In genomic region chr5:44536650-44537260, GRCh38 we compare ENCODE assay signal across 9 cellular contexts.
DNase-seq lines count a peak whose midpoint lies in the region; ATAC-seq, FAIRE-seq and TF ChIP-seq lines count a peak whose summit lies in the region.
"Had no signal": no experiment of that assay in that cellular context is flagged by ENCODE, and none has a peak within 500 bp of the region (broad histone marks: within the 10 kb centered on the region; RNA-seq: fewer than 3 reads in every experiment).

No MANE protein-coding gene starts in this region.

- peak in 3 of 4 donors; percentile 57 to 64 (median 63) for ATAC-seq in pancreas

- H3K27ac Mint-ChIP-seq in H9: no peak overlapping the region

- H3K18ac ChIP-seq in H9 (ENCODE audit: insufficient read length, low read depth, low read length): no peak overlapping the region

- H3K56ac ChIP-seq in H9 (ENCODE audit: insufficient read length, low read depth, low read length): no peak overlapping the region

- H3K79me1 ChIP-seq in H9 (ENCODE audit: insufficient read depth, low read depth, low read length, poor library complexity, severe bottlenecking): no peaks in the 10 kb centered on the region

- no peak overlapping the region for H3K4me3 Mint-ChIP-seq in H9

- H2AFZ ChIP-seq in H9 (ENCODE audit: low read length): no peak overlapping the region

- intact Hi-C loops in pancreas (cut with DNase I): no loop called here

- H3K36me3 Mint-ChIP-seq in H9 (ENCODE audit: insufficient read depth in 1 of 3, low read depth in 3 of 3): no peaks in the 10 kb centered on the region

- no peak for FAIRE-seq in pancreas (lab: Jason Lieb, UNC)

- no peak overlapping the region for H3K4me2 ChIP-seq in H9 (ENCODE audit: insufficient read depth, insufficient read length, low read length)
- H3K4me2 ChIP-seq: BLaER1 treated with 17β-estradiol and CSF1 and Interleukin-3, amounts not matched to agents 10 nM and 100 nM had no signal

- H3K9ac ChIP-seq in H9 (ENCODE audit: extremely low read depth, insufficient read length, low read length): no peak overlapping the region
- no peak overlapping the region for H3K9ac ChIP-seq in NT2/D1 (ENCODE audit: insufficient read length, low read depth)
- H3K9ac ChIP-seq: BLaER1 treated with 17β-estradiol and CSF1 and Interleukin-3, amounts not matched to agents 10 nM and 100 nM had no signal

- no peaks in the 10 kb centered on the region for H3K4me1 Mint-ChIP-seq in H9

- H3K4ac ChIP-seq in H9 (ENCODE audit: low read depth, low read length): no peak overlapping the region

- H3K4me1 ChIP-seq in H9 (ENCODE audit: insufficient read depth, low read length) (no peaks in the 10 kb centered on the region), NT2/D1 (ENCODE audit: insufficient read depth, insufficient read length) (no peaks in the 10 kb centered on the region), pancreas (no peaks in the 10 kb centered on the region)
- H3K4me1 ChIP-seq: BLaER1 treated with 17β-estradiol and CSF1 and Interleukin-3, amounts not matched to agents 10 nM and 100 nM had no signal

- H4K20me1 ChIP-seq in H9 (ENCODE audit: control insufficient read depth, insufficient read depth, insufficient read length): no peaks in the 10 kb centered on the region
- H4K20me1 ChIP-seq: BLaER1 treated with 17β-estradiol and CSF1 and Interleukin-3, amounts not matched to agents 10 nM and 100 nM had no signal

- no peak overlapping the region for H4K5ac ChIP-seq in H9 (ENCODE audit: insufficient read length, low read depth, low read length)

- no peaks in the 10 kb centered on the region for H3K9me3 Mint-ChIP-seq in H9

- H3K36me3 ChIP-seq in NT2/D1 (ENCODE audit: insufficient read depth, insufficient read length, low read length) (no peaks in the 10 kb centered on the region), pancreas (no peaks in the 10 kb centered on the region)
- H3K36me3 ChIP-seq: BLaER1 treated with 17β-estradiol and CSF1 and Interleukin-3, amounts not matched to agents 10 nM and 100 nM had no signal

- WGBS in H9 (ENCODE audit: extremely low coverage, insufficient read length, low lambda C conversion rate): no CpG with 5 or more reads among the region's 3 CpGs
- WGBS in pancreas, 2 donors: 44 to 51% methylated on average over 3 of the region's 3 CpGs

- no peak overlapping the region for H4K91ac ChIP-seq in H9 (ENCODE audit: insufficient read length, low read depth, low read length)

- H3K14ac ChIP-seq in H9 (ENCODE audit: insufficient read depth, low read length): no peak overlapping the region

- H2AK5ac ChIP-seq in H9 (ENCODE audit: insufficient read length, low read length): no peak overlapping the region

- no peak overlapping the region for H3T11ph ChIP-seq in H9 (ENCODE audit: low read length)

- no peak overlapping the region for H2BK120ac ChIP-seq in H9 (ENCODE audit: low read depth, low read length, poor library complexity, severe bottlenecking)

- no peaks in the 10 kb centered on the region for H3K79me2 ChIP-seq in H9 (ENCODE audit: insufficient read depth, low read length)

- H3K27ac ChIP-seq in H9 (ENCODE audit: insufficient read length, low read depth, low read length) (no peak overlapping the region), pancreas (no peak overlapping the region)
- H3K27ac ChIP-seq: BLaER1 treated with 17β-estradiol and CSF1 and Interleukin-3, amounts not matched to agents 10 nM and 100 nM had no signal

- H2BK20ac ChIP-seq in H9 (ENCODE audit: low read depth, low read length, poor library complexity, severe bottlenecking): no peak overlapping the region

- no peaks in the 10 kb centered on the region for H3K27me3 Mint-ChIP-seq in H9 (ENCODE audit: low read depth)

- TF ChIP-seq CTCF in H9 (conservative IDR thresholded peaks at IDR 0.05): peak; percentile 88
- peak; percentile 88 for TF ChIP-seq CTCF in epithelial cell of proximal tubule (conservative IDR thresholded peaks at IDR 0.05; ENCODE audit: low read depth, low read length)
- TF ChIP-seq CTCF in pancreas (IDR thresholded peaks at IDR 0.05): peak in 3 of 4 donors; percentile 14 to 47 (median 43)

- no peak overlapping the region for H3K23ac ChIP-seq in H9 (ENCODE audit: insufficient read length, low read depth, low read length)

- DNase-seq in NCI-H1417 (lab: John Stamatoyannopoulos, UW) (peak; percentile 23 to 71 (median 30)), NCI-H1417 treated with DMSO at 0.1 percent for 48 hours (lab: John Stamatoyannopoulos, UW) (no peak), H9 (peak; percentile 39), NT2/D1 (ENCODE audit: low read depth, low spot score) (peak; percentile 22), epithelial cell of proximal tubule (ENCODE audit: low read depth) (peak; percentile 2), pancreas (peak in 3 of 6 donors; percentile 5 to 33 (median 18)), cortex of kidney (lab: John Stamatoyannopoulos, UW) (no peak), cerebellar nuclear complex (lab: John Stamatoyannopoulos, UW) (no peak)

- no peak overlapping the region for H2BK12ac ChIP-seq in H9 (ENCODE audit: insufficient read length, low read depth, low read length)

- H3K9me3 ChIP-seq in H9 (ENCODE audit: control insufficient read depth, low read depth, low read length): no peaks in the 10 kb centered on the region
- H3K9me3 ChIP-seq in NT2/D1 (ENCODE audit: insufficient read depth, low read length): no peaks in the 10 kb centered on the region
- no peaks in the 10 kb centered on the region for H3K9me3 ChIP-seq in pancreas
- H3K9me3 ChIP-seq: BLaER1 treated with 17β-estradiol and CSF1 and Interleukin-3, amounts not matched to agents 10 nM and 100 nM had no signal

- no peak overlapping the region for H3K4me3 ChIP-seq in NT2/D1 (ENCODE audit: insufficient read length, low read depth)
- H3K4me3 ChIP-seq in epithelial cell of proximal tubule (ENCODE audit: low read depth, low read length): no peak overlapping the region
- H3K4me3 ChIP-seq in pancreas: no peak overlapping the region
- H3K4me3 ChIP-seq: BLaER1 treated with 17β-estradiol and CSF1 and Interleukin-3, amounts not matched to agents 10 nM and 100 nM had no signal

- H2BK15ac ChIP-seq in H9 (ENCODE audit: low read depth, low read length): no peak overlapping the region

- H4K8ac ChIP-seq in H9 (replicated peaks; ENCODE audit: insufficient read length, low read depth, low read length): no peak overlapping the region

- H3K27me3 ChIP-seq in H9 (ENCODE audit: insufficient read depth, low read length): no peaks in the 10 kb centered on the region
- H3K27me3 ChIP-seq in NT2/D1 (ENCODE audit: insufficient read depth, insufficient read length): no peaks in the 10 kb centered on the region
- H3K27me3 ChIP-seq in pancreas: no peaks in the 10 kb centered on the region
- H3K27me3 ChIP-seq: BLaER1 treated with 17β-estradiol and CSF1 and Interleukin-3, amounts not matched to agents 10 nM and 100 nM had no signal

- H3K23me2 ChIP-seq in H9 (ENCODE audit: insufficient read length, low read depth, low read length, poor library complexity, severe bottlenecking): no peaks in the 10 kb centered on the region

- H2BK5ac ChIP-seq in H9 (ENCODE audit: insufficient read length, low read length): no peak overlapping the region

Comparison
In these comparisons a context has a peak if more than half of its experiments do, and no peak if none do; other contexts are left out.
1. DNase-seq: peak in NCI-H1417 (3 of 3), H9 (single experiment), NT2/D1 (single experiment) and epithelial cell of proximal tubule (single experiment); none in NCI-H1417 treated with DMSO at 0.1 percent for 48 hours (single experiment), cortex of kidney (single experiment) and cerebellar nuclear complex (0 of 2).
2. Peak in every context shown above with its lines, with median percentiles within 50 percentile points of each other: CTCF ChIP-seq.